ENCODE assay signal across 8 cellular contexts in genomic region chr12:108731105-108731865, GRCh38. TPM values are rescaled to one million over a fixed set of nuclear protein-coding genes. Genes with fewer than 3 reads are reported as not detected.
DNase-seq lines count a peak whose midpoint lies in the region; ATAC-seq and TF ChIP-seq lines count a peak whose summit lies in the region.

TSS of gene CORO1C (minus strand) at chr12:108731518. CDS start at chr12:108701318, 30,200 bp downstream.

- no TSS peak for BruUV-seq in PC-3 (replicated peaks; lab: Mats Ljungman, UMichigan)

- 1% methylated on average over 56 to 84 of the region's 85 CpGs for WGBS in esophagus, 2 donors

- ATAC-seq in GM21529 (IDR thresholded peaks at IDR 0.05; ENCODE audit: unreplicated experiment), result peak; percentile 72
- peak; percentile 53 for ATAC-seq in PC-3

- CTCF ChIA-PET in PC-3 (lab: Charles Lee), result no interaction called here

- H3K9ac ChIP-seq in PC-3 (ENCODE audit: low read length), result peak within 1 kb of the TSS; percentile 94
- peak within 1 kb of the TSS; percentile 70 for H3K9ac ChIP-seq in muscle layer of colon (ENCODE audit: low read length)

- H3K36me3 ChIP-seq in PC-3 (ENCODE audit: low read depth, low read length), result peaks cover 9% of the 10 kb centered on the region; the same call in 1 of the 2 replicates
- H3K36me3 ChIP-seq in esophagus (ENCODE audit: control insufficient read depth in 2 of 2, insufficient read depth in 2 of 2, low read length in 1 of 2), result no peaks in the 10 kb centered on the region
- no peaks in the 10 kb centered on the region for H3K36me3 ChIP-seq in muscle layer of colon (ENCODE audit: insufficient read depth, low read length)

- H2AFZ ChIP-seq in PC-3 (ENCODE audit: low read length), result peak within 1 kb of the TSS; percentile 84

- H3K27ac Mint-ChIP-seq in IgD-negative memory B cell, result peak within 1 kb of the TSS; percentile 97 to 99 (median 98)
- peak within 1 kb of the TSS; percentile 97 for H3K27ac Mint-ChIP-seq in activated T-cell treated with anti-CD3 and anti-CD28 coated beads, Interleukin-2, amount 50 U/mL, for 24 hours

- H3K27me3 ChIP-seq in PC-3 (ENCODE audit: low read length), result no peaks in the 10 kb centered on the region
- no peaks in the 10 kb centered on the region for H3K27me3 ChIP-seq in esophagus (ENCODE audit: control insufficient read depth in 1 of 2, insufficient read depth in 2 of 2, low read length in 2 of 2)
- H3K27me3 ChIP-seq in muscle layer of colon (ENCODE audit: control insufficient read depth in 1 of 2, insufficient read depth in 2 of 2, low read length in 2 of 2), result no peaks in the 10 kb centered on the region

- H3K27ac ChIP-seq in PC-3 (ENCODE audit: low read length) (peak within 1 kb of the TSS; percentile 87), esophagus (ENCODE audit: low read depth in 2 of 2, low read length in 1 of 2) (peak within 1 kb of the TSS; percentile 95 to 98), muscle layer of colon (ENCODE audit: low read depth, low read length) (peak within 1 kb of the TSS; percentile 97)

- peak within 1 kb of the TSS; percentile 98 to 100 (median 100) for H3K4me3 Mint-ChIP-seq in IgD-negative memory B cell
- peak within 1 kb of the TSS; percentile 89 for H3K4me3 Mint-ChIP-seq in activated T-cell treated with anti-CD3 and anti-CD28 coated beads, Interleukin-2, amount 50 U/mL, for 24 hours

- peaks cover 28 to 49% (median 37%) of the 10 kb centered on the region in 3 donors for H3K4me1 Mint-ChIP-seq in IgD-negative memory B cell
- H3K4me1 Mint-ChIP-seq in activated T-cell treated with anti-CD3 and anti-CD28 coated beads, Interleukin-2, amount 50 U/mL, for 24 hours (ENCODE audit: low read depth), result peaks cover 46% of the 10 kb centered on the region

- H3K9me3 ChIP-seq in PC-3 (ENCODE audit: low read length) (no peaks in the 10 kb centered on the region), esophagus (ENCODE audit: control insufficient read depth in 2 of 2, insufficient read depth in 1 of 2, low read depth in 1 of 2, low read length in 1 of 2) (no peaks in the 10 kb centered on the region), muscle layer of colon (ENCODE audit: low read length) (no peaks in the 10 kb centered on the region)

- H4K20me1 ChIP-seq in PC-3 (ENCODE audit: low read length), result peaks cover 39% of the 10 kb centered on the region

- H3K4me2 ChIP-seq in PC-3 (ENCODE audit: low read length), result peak within 1 kb of the TSS; percentile 87

- TF ChIP-seq CTCF in PC-3 (conservative IDR thresholded peaks at IDR 0.05; ENCODE audit: low read depth, low read length), result peak; percentile 83

- H3K4me1 ChIP-seq in PC-3 (ENCODE audit: insufficient read depth, low read length) (peaks cover 57% of the 10 kb centered on the region), esophagus (ENCODE audit: control insufficient read depth in 2 of 2, insufficient read depth in 2 of 2, low read length in 1 of 2) (no peaks in the 10 kb centered on the region), muscle layer of colon (ENCODE audit: insufficient read depth, low read length) (peaks cover 30% of the 10 kb centered on the region)

- no peaks in the 10 kb centered on the region for H3K9me2 ChIP-seq in PC-3 (replicated peaks; ENCODE audit: low read length)

- H3K27me3 Mint-ChIP-seq in IgD-negative memory B cell, result no peaks in the 10 kb centered on the region
- no peaks in the 10 kb centered on the region for H3K27me3 Mint-ChIP-seq in activated T-cell treated with anti-CD3 and anti-CD28 coated beads, Interleukin-2, amount 50 U/mL, for 24 hours

- DNase-seq in DMS153 treated with DMSO at 0.1 percent for 48 hours (lab: John Stamatoyannopoulos, UW; ENCODE audit: unreplicated experiment) (peak; percentile 96), PC-3 (peak; percentile 99)
- DNase-seq in activated T-cell treated with anti-CD3 and anti-CD28 coated beads, Interleukin-2, amount 50 U/mL, for 24 hours, result peak; percentile 96
- DNase-seq in stimulated activated CD8-positive, alpha-beta memory T cell treated with anti-CD3 and anti-CD28 coated beads, Interleukin-7, amount 100 ng/mL, for 24 hours (ENCODE audit: low read depth), result peak; percentile 80

- intact Hi-C loops in PC-3 (cut with micrococcal nuclease), result loop anchor here (5.0 to 10.0 kb wide), 2 partner anchors 126 to 364 kb away; partner anchors contain the start of genes ALKBH2, SSH1 and UNG

- no peaks in the 10 kb centered on the region for H3K9me3 Mint-ChIP-seq in IgD-negative memory B cell
- H3K9me3 Mint-ChIP-seq in activated T-cell treated with anti-CD3 and anti-CD28 coated beads, Interleukin-2, amount 50 U/mL, for 24 hours, result no peaks in the 10 kb centered on the region

- peaks cover 13% of the 10 kb centered on the region for H3F3A ChIP-seq in PC-3 (ENCODE audit: low read length, unreplicated experiment)

- H3K4me3 ChIP-seq in PC-3 (ENCODE audit: low read length) (peak within 1 kb of the TSS; percentile 68), esophagus (ENCODE audit: low read depth in 1 of 2, low read length in 2 of 2) (peak within 1 kb of the TSS; percentile 65 to 94), muscle layer of colon (ENCODE audit: low read depth in 1 of 2, low read length in 2 of 2) (peak within 1 kb of the TSS; percentile 85 to 97)

- no peaks in the 10 kb centered on the region for H3K36me3 Mint-ChIP-seq in IgD-negative memory B cell
- peaks cover 7% of the 10 kb centered on the region for H3K36me3 Mint-ChIP-seq in activated T-cell treated with anti-CD3 and anti-CD28 coated beads, Interleukin-2, amount 50 U/mL, for 24 hours (ENCODE audit: low read depth)

- POLR2A ChIA-PET in PC-3 (lab: Charles Lee; ENCODE audit: unreplicated experiment), result no interaction called here

- H3K79me2 ChIP-seq in PC-3 (ENCODE audit: low read length), result peaks cover 50% of the 10 kb centered on the region

RNA-seq across cellular contexts. Expression of gene CORO1C, which starts in this region (rescaled TPM):
- polyA plus RNA-seq in IgD-negative memory B cell (71.8 TPM), esophagus (10 to 100 TPM; 23.6 to 40.2 TPM)
- total RNA-seq in PC-3 (2014; rRNA removed), result 159 and 179 TPM in 2 replicates

Comparison
In these comparisons a context has a peak if more than half of its experiments do, and no peak if none do; other contexts are left out.
1. Peak in every context shown above with its lines: DNase-seq, ATAC-seq, H3K4me3 ChIP-seq and H3K27ac ChIP-seq.